20 cellular contexts compared by ENCODE assay signal in the genomic region with DNA sequence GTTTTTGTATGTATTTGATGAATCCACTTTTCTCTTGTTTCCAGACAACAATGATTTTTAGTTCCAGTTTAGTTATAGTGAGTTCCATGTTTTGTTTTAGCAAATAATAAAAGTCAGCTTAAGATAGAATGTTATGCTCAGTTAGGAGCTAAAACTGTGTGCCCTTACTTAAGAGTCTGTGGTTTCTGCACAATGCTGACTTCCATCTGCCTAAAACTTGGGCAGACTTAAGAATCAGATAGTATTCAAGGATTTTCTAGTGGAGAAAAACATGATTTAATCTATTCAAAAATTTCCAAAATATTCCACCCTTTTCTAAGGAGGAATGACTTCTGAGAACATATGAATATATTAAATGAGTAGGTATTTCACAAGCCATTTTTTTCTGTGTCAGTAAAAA. TPM values are rescaled to one million over a fixed set of nuclear protein-coding genes. Genes with fewer than 3 reads are reported as not detected.
DNase-seq lines count a peak whose midpoint lies in the region; ATAC-seq and TF ChIP-seq lines count a peak whose summit lies in the region.
"Had no signal": no experiment of that assay in that cellular context is flagged by ENCODE, and none has a peak within 500 bp of the region (broad histone marks: within the 10 kb centered on the region; RNA-seq: fewer than 3 reads in every experiment).

No MANE protein-coding gene starts in this region.

- no peak overlapping the region for H3K9ac ChIP-seq in SK-N-SH
- H3K9ac ChIP-seq: BLaER1 had no signal

- CTCF ChIA-PET in SK-N-SH (lab: Yijun Ruan, JAX), result interaction anchor here (0.7 kb wide), 1 partner anchor 41 kb away, joined by 4 read pairs; no protein-coding TSS in a partner anchor

- H3K4me3 ChIP-seq in SK-N-SH (ENCODE audit: low read depth in 2 of 2, low read length in 1 of 2) (no peak overlapping the region), esophagus squamous epithelium (no peak overlapping the region), upper lobe of right lung (no peak overlapping the region)
- H3K4me3 ChIP-seq: BLaER1, MG63, SJSA1 had no signal

- H3K9me3 ChIP-seq in SK-N-SH, result no peaks in the 10 kb centered on the region
- no peaks in the 10 kb centered on the region for H3K9me3 ChIP-seq in esophagus squamous epithelium
- H3K9me3 ChIP-seq in upper lobe of right lung, result no peaks in the 10 kb centered on the region
- H3K9me3 ChIP-seq: BLaER1, MG63, SJSA1 had no signal

- no peaks in the 10 kb centered on the region for H4K20me1 ChIP-seq in SK-N-SH (ENCODE audit: insufficient read depth)
- H4K20me1 ChIP-seq: BLaER1 had no signal

- intact Hi-C loops in esophagus squamous epithelium (cut with DNase I), result no loop called here
- intact Hi-C loops in upper lobe of right lung (cut with DNase I), result no loop called here

- no peak for TF ChIP-seq EP300 in SK-N-SH (IDR thresholded peaks at IDR 0.05; ENCODE audit: borderline replicate concordance in 1 of 2, low read depth in 1 of 2, low read length in 1 of 2)

- no peaks in the 10 kb centered on the region for H3K79me2 ChIP-seq in SK-N-SH (ENCODE audit: insufficient read depth)

- peak overlapping the region; percentile 83 to 86 for H3K27ac ChIP-seq in SK-N-SH (ENCODE audit: low read depth in 2 of 2, low read length in 1 of 2)
- peak overlapping the region in 3 of 4 donors; percentile 65 to 87 (median 84) for H3K27ac ChIP-seq in esophagus squamous epithelium
- peak overlapping the region; percentile 53 for H3K27ac ChIP-seq in upper lobe of right lung
- H3K27ac ChIP-seq: 22Rv1, BLaER1, HL-60, SJSA1 had no signal

- TF ChIP-seq CTCF in SK-N-SH (IDR thresholded peaks at IDR 0.05) (no peak), esophagus squamous epithelium (IDR thresholded peaks at IDR 0.05) (no peak), omental fat pad (IDR thresholded peaks at IDR 0.05) (no peak), upper lobe of right lung (IDR thresholded peaks at IDR 0.05) (no peak)

- ATAC-seq in SK-N-SH treated with all-trans-retinoic acid at 6 μM for 48 hours (no peak), omental fat pad (ENCODE audit: low FRiP score) (peak; percentile 1), upper lobe of right lung (no peak), HG03135 (IDR thresholded peaks at IDR 0.05; ENCODE audit: unreplicated experiment) (no peak), GM18519 (IDR thresholded peaks at IDR 0.05; ENCODE audit: low FRiP score, unreplicated experiment) (no peak)
- ATAC-seq: activated CD8-positive, alpha-beta T cell treated with anti-CD3 and anti-CD28 coated beads for 36 hours had no signal

- POLR2A ChIA-PET in SK-N-SH (lab: Yijun Ruan, JAX), result no interaction called here

- H3F3A ChIP-seq in SK-N-SH (replicated peaks; ENCODE audit: insufficient read depth), result peaks cover 28% of the 10 kb centered on the region

- TF ChIP-seq RAD21 in SK-N-SH (IDR thresholded peaks at IDR 0.05; ENCODE audit: low read length), result no peak

- TF ChIP-seq POLR2A in esophagus squamous epithelium (IDR thresholded peaks at IDR 0.05), result no peak

- H3K27me3 ChIP-seq in SK-N-SH (ENCODE audit: insufficient read depth) (no peaks in the 10 kb centered on the region), esophagus squamous epithelium (no peaks in the 10 kb centered on the region), upper lobe of right lung (no peaks in the 10 kb centered on the region)
- H3K27me3 ChIP-seq: BLaER1, MG63, SJSA1 had no signal

- no peak overlapping the region for H3K4me2 ChIP-seq in SK-N-SH
- H3K4me2 ChIP-seq: BLaER1 had no signal

- peaks cover 25% of the 10 kb centered on the region in 2 experiments for H3K4me1 ChIP-seq in SK-N-SH (ENCODE audit: control insufficient read depth in 1 of 2, insufficient read depth in 2 of 2, low read depth in 1 of 2, low read length in 1 of 2)
- peaks cover 0 to 72% (median 27%) of the 10 kb centered on the region in 3 donors for H3K4me1 ChIP-seq in esophagus squamous epithelium
- H3K4me1 ChIP-seq in upper lobe of right lung, result peaks cover 38% of the 10 kb centered on the region
- H3K4me1 ChIP-seq: BLaER1 had no signal

- H3K36me3 ChIP-seq in SK-N-SH (replicated peaks in 1 of 2; ENCODE audit: control insufficient read depth in 1 of 2, insufficient read depth in 2 of 2, low read length in 1 of 2), result no peaks in the 10 kb centered on the region
- H3K36me3 ChIP-seq in esophagus squamous epithelium, result no peaks in the 10 kb centered on the region
- no peaks in the 10 kb centered on the region for H3K36me3 ChIP-seq in upper lobe of right lung
- H3K36me3 ChIP-seq: BLaER1, MG63, SJSA1 had no signal

- no peaks in the 10 kb centered on the region for H3K9me2 ChIP-seq in SK-N-SH

- DNase-seq in SK-N-SH (no peak), esophagus squamous epithelium (lab: John Stamatoyannopoulos, UW) (no peak), omental fat pad (ENCODE audit: low spot score) (no peak), upper lobe of right lung (no peak), GM19240 (ENCODE audit: insufficient read length, low spot score) (no peak)
- DNase-seq: activated CD8-positive, alpha-beta T cell treated with anti-CD3 and anti-CD28 coated beads for 36 hours; activated naive CD4-positive, alpha-beta T cell treated with Interleukin-2 at 50 U/mL for 16 hours; activated T-cell treated with anti-CD3 and anti-CD28 coated beads, Interleukin-2, amount 50 U/mL, for 24 hours; Calu3; foreskin melanocyte; NCI-H1436 treated with DMSO at 0.1 percent for 48 hours had no signal

- no peak overlapping the region for H2AFZ ChIP-seq in SK-N-SH (ENCODE audit: low read depth)

TF ChIP-seq in SK-N-SH, 30 proteins besides CTCF, POLR2A, EP300 and RAD21 (continues in another document):
- TF ChIP-seq, protein P1, sequence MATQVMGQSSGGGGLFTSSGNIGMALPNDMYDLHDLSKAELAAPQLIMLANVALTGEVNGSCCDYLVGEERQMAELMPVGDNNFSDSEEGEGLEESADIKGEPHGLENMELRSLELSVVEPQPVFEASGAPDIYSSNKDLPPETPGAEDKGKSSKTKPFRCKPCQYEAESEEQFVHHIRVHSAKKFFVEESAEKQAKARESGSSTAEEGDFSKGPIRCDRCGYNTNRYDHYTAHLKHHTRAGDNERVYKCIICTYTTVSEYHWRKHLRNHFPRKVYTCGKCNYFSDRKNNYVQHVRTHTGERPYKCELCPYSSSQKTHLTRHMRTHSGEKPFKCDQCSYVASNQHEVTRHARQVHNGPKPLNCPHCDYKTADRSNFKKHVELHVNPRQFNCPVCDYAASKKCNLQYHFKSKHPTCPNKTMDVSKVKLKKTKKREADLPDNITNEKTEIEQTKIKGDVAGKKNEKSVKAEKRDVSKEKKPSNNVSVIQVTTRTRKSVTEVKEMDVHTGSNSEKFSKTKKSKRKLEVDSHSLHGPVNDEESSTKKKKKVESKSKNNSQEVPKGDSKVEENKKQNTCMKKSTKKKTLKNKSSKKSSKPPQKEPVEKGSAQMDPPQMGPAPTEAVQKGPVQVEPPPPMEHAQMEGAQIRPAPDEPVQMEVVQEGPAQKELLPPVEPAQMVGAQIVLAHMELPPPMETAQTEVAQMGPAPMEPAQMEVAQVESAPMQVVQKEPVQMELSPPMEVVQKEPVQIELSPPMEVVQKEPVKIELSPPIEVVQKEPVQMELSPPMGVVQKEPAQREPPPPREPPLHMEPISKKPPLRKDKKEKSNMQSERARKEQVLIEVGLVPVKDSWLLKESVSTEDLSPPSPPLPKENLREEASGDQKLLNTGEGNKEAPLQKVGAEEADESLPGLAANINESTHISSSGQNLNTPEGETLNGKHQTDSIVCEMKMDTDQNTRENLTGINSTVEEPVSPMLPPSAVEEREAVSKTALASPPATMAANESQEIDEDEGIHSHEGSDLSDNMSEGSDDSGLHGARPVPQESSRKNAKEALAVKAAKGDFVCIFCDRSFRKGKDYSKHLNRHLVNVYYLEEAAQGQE (IDR thresholded peaks at IDR 0.05; ENCODE audit: low read depth, low read length), result no peak
- TF ChIP-seq ELF1 (IDR thresholded peaks at IDR 0.05), result no peak
- TF ChIP-seq SIN3A (IDR thresholded peaks at IDR 0.05; ENCODE audit: borderline replicate concordance, low read depth, low read length), result no peak

TF ChIP-seq in SK-N-SH treated with all-trans-retinoic acid at 6 μM for 48 hours, 23 proteins besides CTCF, POLR2A, EP300 and RAD21 (continues in another document):
- TF ChIP-seq, protein P2, sequence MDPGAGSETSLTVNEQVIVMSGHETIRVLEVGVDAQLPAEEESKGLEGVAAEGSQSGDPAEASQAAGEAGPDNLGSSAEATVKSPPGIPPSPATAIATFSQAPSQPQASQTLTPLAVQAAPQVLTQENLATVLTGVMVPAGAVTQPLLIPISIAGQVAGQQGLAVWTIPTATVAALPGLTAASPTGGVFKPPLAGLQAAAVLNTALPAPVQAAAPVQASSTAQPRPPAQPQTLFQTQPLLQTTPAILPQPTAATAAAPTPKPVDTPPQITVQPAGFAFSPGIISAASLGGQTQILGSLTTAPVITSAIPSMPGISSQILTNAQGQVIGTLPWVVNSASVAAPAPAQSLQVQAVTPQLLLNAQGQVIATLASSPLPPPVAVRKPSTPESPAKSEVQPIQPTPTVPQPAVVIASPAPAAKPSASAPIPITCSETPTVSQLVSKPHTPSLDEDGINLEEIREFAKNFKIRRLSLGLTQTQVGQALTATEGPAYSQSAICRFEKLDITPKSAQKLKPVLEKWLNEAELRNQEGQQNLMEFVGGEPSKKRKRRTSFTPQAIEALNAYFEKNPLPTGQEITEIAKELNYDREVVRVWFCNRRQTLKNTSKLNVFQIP (CRISPR knock-in tag; IDR thresholded peaks at IDR 0.05; ENCODE audit: borderline replicate concordance, low read depth), result no peak
- no peak for TF ChIP-seq PPARA (CRISPR knock-in tag; IDR thresholded peaks at IDR 0.05; ENCODE audit: borderline replicate concordance)
- TF ChIP-seq ARNTL (CRISPR knock-in tag; IDR thresholded peaks at IDR 0.05; ENCODE audit: borderline replicate concordance, low read depth), result no peak
- no peak for TF ChIP-seq OSR1 (CRISPR knock-in tag; IDR thresholded peaks at IDR 0.05)

RNA-seq across cellular contexts. Expression of a gene that starts 32.8 kb away (rescaled TPM):
- polyA plus RNA-seq in SK-N-SH (2012; rRNA removed), result 9.4 and 10.5 TPM in 2 replicates
- polyA plus RNA-seq in SK-N-SH (2012; cell fraction: cytosol; rRNA removed), result 6.9 and 7.5 TPM in 2 replicates
- polyA plus RNA-seq in SK-N-SH (2012; cell fraction: nucleus; rRNA removed), result 14.6 and 14.9 TPM in 2 replicates
- total RNA-seq in esophagus squamous epithelium, result 100 to 1,000 TPM in 1 of 4 donors, 10 to 100 TPM in 1, 1 to 10 TPM in 2; 8.1 to 116 (median 19.0) TPM
- total RNA-seq in omental fat pad, result 100 to 1,000 TPM; 189 to 459 (median 376) TPM
- 134 TPM for total RNA-seq in upper lobe of right lung
- total RNA-seq: activated CD8-positive, alpha-beta T cell treated with anti-CD3 and anti-CD28 coated beads for 36 hours; T-helper 2 cell treated with Interferon-gamma antibody and Interleukin-4, amounts not matched to agents 100 ng/mL and 5 ng/mL, for 36 hours had no signal
